ENCODE assay signal across 1 cellular context in genomic region chr14:69573841-69574265, GRCh38.
TF ChIP-seq lines count a peak whose summit lies in the region.

No MANE protein-coding gene starts in this region.

TF ChIP-seq in HepG2, 621 proteins besides CTCF, POLR2A, EP300 and RAD21:
- no peak for TF ChIP-seq ZFP37 (CRISPR knock-in tag; IDR thresholded peaks at IDR 0.05; ENCODE audit: borderline replicate concordance)
- TF ChIP-seq ERF (CRISPR knock-in tag; IDR thresholded peaks at IDR 0.05): no peak
TF ChIP-seq in HepG2: peak in this region for 0.
